1 cellular context compared by ENCODE assay signal in the genomic region with DNA sequence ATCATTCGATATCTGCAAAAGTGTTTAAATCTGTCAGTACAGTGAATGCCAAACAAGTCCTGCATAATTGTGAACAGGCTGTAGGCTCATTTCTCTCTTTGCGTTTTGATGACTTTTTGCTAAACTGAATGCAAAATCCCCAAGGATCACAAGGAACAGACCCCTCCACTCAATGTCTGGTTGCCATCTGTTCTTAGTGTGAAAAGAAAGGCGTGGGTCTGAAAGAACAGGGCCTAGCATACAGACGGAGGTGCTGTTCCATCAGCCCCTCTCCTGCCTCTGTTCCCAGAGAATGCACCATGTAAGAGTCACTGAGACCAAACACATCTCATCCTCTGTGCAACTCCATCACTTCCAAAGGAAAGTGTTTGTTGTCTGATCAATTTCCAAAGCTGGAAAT.
TF ChIP-seq lines count a peak whose summit lies in the region.

No MANE protein-coding gene starts in this region.

TF ChIP-seq in GM23338, 12 proteins besides CTCF, POLR2A, EP300 and RAD21 (continued from another document):
- TF ChIP-seq, protein P1, sequence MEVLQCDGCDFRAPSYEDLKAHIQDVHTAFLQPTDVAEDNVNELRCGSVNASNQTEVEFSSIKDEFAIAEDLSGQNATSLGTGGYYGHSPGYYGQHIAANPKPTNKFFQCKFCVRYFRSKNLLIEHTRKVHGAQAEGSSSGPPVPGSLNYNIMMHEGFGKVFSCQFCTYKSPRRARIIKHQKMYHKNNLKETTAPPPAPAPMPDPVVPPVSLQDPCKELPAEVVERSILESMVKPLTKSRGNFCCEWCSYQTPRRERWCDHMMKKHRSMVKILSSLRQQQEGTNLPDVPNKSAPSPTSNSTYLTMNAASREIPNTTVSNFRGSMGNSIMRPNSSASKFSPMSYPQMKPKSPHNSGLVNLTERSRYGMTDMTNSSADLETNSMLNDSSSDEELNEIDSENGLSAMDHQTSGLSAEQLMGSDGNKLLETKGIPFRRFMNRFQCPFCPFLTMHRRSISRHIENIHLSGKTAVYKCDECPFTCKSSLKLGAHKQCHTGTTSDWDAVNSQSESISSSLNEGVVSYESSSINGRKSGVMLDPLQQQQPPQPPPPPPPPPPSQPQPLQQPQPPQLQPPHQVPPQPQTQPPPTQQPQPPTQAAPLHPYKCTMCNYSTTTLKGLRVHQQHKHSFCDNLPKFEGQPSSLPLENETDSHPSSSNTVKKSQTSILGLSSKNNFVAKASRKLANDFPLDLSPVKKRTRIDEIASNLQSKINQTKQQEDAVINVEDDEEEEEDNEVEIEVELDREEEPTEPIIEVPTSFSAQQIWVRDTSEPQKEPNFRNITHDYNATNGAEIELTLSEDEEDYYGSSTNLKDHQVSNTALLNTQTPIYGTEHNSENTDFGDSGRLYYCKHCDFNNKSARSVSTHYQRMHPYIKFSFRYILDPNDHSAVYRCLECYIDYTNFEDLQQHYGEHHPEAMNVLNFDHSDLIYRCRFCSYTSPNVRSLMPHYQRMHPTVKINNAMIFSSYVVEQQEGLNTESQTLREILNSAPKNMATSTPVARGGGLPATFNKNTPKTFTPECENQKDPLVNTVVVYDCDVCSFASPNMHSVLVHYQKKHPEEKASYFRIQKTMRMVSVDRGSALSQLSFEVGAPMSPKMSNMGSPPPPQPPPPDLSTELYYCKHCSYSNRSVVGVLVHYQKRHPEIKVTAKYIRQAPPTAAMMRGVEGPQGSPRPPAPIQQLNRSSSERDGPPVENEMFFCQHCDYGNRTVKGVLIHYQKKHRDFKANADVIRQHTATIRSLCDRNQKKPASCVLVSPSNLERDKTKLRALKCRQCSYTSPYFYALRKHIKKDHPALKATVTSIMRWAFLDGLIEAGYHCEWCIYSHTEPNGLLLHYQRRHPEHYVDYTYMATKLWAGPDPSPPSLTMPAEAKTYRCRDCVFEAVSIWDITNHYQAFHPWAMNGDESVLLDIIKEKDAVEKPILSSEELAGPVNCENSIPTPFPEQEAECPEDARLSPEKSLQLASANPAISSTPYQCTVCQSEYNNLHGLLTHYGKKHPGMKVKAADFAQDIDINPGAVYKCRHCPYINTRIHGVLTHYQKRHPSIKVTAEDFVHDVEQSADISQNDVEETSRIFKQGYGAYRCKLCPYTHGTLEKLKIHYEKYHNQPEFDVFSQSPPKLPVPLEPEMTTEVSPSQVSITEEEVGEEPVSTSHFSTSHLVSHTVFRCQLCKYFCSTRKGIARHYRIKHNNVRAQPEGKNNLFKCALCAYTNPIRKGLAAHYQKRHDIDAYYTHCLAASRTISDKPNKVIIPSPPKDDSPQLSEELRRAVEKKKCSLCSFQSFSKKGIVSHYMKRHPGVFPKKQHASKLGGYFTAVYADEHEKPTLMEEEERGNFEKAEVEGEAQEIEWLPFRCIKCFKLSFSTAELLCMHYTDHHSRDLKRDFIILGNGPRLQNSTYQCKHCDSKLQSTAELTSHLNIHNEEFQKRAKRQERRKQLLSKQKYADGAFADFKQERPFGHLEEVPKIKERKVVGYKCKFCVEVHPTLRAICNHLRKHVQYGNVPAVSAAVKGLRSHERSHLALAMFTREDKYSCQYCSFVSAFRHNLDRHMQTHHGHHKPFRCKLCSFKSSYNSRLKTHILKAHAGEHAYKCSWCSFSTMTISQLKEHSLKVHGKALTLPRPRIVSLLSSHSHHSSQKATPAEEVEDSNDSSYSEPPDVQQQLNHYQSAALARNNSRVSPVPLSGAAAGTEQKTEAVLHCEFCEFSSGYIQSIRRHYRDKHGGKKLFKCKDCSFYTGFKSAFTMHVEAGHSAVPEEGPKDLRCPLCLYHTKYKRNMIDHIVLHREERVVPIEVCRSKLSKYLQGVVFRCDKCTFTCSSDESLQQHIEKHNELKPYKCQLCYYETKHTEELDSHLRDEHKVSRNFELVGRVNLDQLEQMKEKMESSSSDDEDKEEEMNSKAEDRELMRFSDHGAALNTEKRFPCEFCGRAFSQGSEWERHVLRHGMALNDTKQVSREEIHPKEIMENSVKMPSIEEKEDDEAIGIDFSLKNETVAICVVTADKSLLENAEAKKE (CRISPR knock-in tag; IDR thresholded peaks at IDR 0.05): no peak
